Comparison of ENCODE assay signal across 1 cellular context in the genomic region with DNA sequence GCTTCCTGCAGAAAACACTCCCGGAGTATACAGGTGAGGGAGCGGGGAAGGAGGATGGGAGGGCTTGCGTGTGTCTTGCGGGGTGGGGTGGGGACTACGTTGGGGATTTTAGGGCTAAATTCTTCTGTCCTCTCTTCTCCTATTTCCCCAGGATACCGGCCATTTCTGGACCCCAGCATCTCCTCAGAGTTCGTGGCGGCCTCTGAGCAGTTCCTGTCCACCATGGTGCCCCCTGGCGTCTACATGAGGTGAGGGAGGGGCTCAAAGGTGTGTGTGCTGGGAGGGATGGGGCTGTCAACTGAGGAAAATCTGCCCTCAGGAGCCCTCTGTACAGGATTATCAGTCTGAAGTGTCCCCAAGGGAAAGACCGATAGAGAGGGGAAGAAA.
TF ChIP-seq lines count a peak whose summit lies in the region.

No MANE protein-coding gene starts in this region.

TF ChIP-seq in K562, 482 proteins besides CTCF, POLR2A, EP300 and RAD21:
- TF ChIP-seq, protein P1, sequence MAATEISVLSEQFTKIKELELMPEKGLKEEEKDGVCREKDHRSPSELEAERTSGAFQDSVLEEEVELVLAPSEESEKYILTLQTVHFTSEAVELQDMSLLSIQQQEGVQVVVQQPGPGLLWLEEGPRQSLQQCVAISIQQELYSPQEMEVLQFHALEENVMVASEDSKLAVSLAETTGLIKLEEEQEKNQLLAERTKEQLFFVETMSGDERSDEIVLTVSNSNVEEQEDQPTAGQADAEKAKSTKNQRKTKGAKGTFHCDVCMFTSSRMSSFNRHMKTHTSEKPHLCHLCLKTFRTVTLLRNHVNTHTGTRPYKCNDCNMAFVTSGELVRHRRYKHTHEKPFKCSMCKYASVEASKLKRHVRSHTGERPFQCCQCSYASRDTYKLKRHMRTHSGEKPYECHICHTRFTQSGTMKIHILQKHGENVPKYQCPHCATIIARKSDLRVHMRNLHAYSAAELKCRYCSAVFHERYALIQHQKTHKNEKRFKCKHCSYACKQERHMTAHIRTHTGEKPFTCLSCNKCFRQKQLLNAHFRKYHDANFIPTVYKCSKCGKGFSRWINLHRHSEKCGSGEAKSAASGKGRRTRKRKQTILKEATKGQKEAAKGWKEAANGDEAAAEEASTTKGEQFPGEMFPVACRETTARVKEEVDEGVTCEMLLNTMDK (IDR thresholded peaks at IDR 0.05; ENCODE audit: borderline replicate concordance, insufficient read depth, low read depth, low read length, poor library complexity, severe bottlenecking): peak; percentile 35
- no peak for TF ChIP-seq CHD4 (IDR thresholded peaks at IDR 0.05; ENCODE audit: insufficient read depth, insufficient replicate concordance, low read depth, low read length, poor library complexity, severe bottlenecking)
- TF ChIP-seq TSC22D4 (tag; IDR thresholded peaks at IDR 0.05): no peak
- TF ChIP-seq GTF2F1 (IDR thresholded peaks at IDR 0.05; ENCODE audit: low read depth, low read length): no peak
- no peak for TF ChIP-seq KDM1A (IDR thresholded peaks at IDR 0.05)
- TF ChIP-seq MAZ (CRISPR knock-in tag; conservative IDR thresholded peaks at IDR 0.05 in 1 of 2, IDR thresholded peaks at IDR 0.05 in 1 of 2): peak in 1 of 2 experiments; percentile 53; a peak in 2 of 4 replicates
TF ChIP-seq in K562: peak in this region for 2.
